In genomic region chr7:6614941-6615737, GRCh38 we compare ENCODE assay signal across 8 cellular contexts. TPM values are rescaled to one million over a fixed set of nuclear protein-coding genes. Genes with fewer than 3 reads are reported as not detected.
DNase-seq lines count a peak whose midpoint lies in the region; ATAC-seq, FAIRE-seq and TF ChIP-seq lines count a peak whose summit lies in the region.

TSS of gene ZNF853 (plus strand) at chr7:6615610. CDS start at chr7:6616175, 565 bp downstream.

- peaks cover 18% of the 10 kb centered on the region for H3K36me3 ChIP-seq in WERI-Rb-1
- H3K36me3 ChIP-seq in fibroblast of lung (ENCODE audit: control insufficient read depth, insufficient read depth, low read length): no peaks in the 10 kb centered on the region
- no peaks in the 10 kb centered on the region for H3K36me3 ChIP-seq in neural cell (ENCODE audit: insufficient read depth, low read length)

- peak; percentile 10 for TF ChIP-seq RAD21 in neural cell (conservative IDR thresholded peaks at IDR 0.05)

- H3K9ac ChIP-seq in fibroblast of lung (ENCODE audit: insufficient read depth, low read length): no peak within 1 kb of the TSS
- H3K9ac ChIP-seq in neural cell (ENCODE audit: low read length): peak within 1 kb of the TSS; percentile 77

- TF ChIP-seq EP300 in neural cell (conservative IDR thresholded peaks at IDR 0.05; ENCODE audit: poor library complexity, severe bottlenecking): no peak

- TF ChIP-seq CTCF in WERI-Rb-1 (IDR thresholded peaks at IDR 0.05; ENCODE audit: low read depth, low read length): no peak
- no peak for TF ChIP-seq CTCF in fibroblast of lung (conservative IDR thresholded peaks at IDR 0.05 in 1 of 2, IDR thresholded peaks at IDR 0.05 in 1 of 2; ENCODE audit: low read depth in 1 of 2, low read length in 2 of 2)
- peak; percentile 61 for TF ChIP-seq CTCF in neural cell (IDR thresholded peaks at IDR 0.05; ENCODE audit: poor library complexity, severe bottlenecking)

- peak within 1 kb of the TSS; percentile 54 for H3K4me2 ChIP-seq in fibroblast of lung (ENCODE audit: extremely low read depth, insufficient read depth, low read length)
- H3K4me2 ChIP-seq in neural cell (ENCODE audit: low read length): peak within 1 kb of the TSS; percentile 76

- H3K79me2 ChIP-seq in fibroblast of lung (ENCODE audit: control insufficient read depth, insufficient read depth, low read length) (no peaks in the 10 kb centered on the region), neural cell (replicated peaks; ENCODE audit: insufficient read depth, low read length) (no peaks in the 10 kb centered on the region)

- H2AFZ ChIP-seq in fibroblast of lung (ENCODE audit: low read length) (no peak within 1 kb of the TSS), neural cell (ENCODE audit: low read depth, low read length) (peak within 1 kb of the TSS; percentile 51)

- H3K4me3 ChIP-seq in GM08714 (ENCODE audit: low read length): peak within 1 kb of the TSS; percentile 10
- peak within 1 kb of the TSS; percentile 88 for H3K4me3 ChIP-seq in WERI-Rb-1 (ENCODE audit: low read depth, low read length)
- H3K4me3 ChIP-seq in fibroblast of lung (replicated peaks in 1 of 4; ENCODE audit: control extremely low read depth in 1 of 4, insufficient read depth in 1 of 4, low read depth in 3 of 4, low read length in 4 of 4): peak within 1 kb of the TSS in 2 of 4 experiments; percentile 32 to 42
- peak within 1 kb of the TSS; percentile 94 for H3K4me3 ChIP-seq in neural cell (ENCODE audit: low read length)

- H3K9me3 ChIP-seq in WERI-Rb-1 (ENCODE audit: severe bottlenecking) (no peaks in the 10 kb centered on the region), fibroblast of lung (ENCODE audit: control insufficient read depth, insufficient read depth, low read depth, low read length) (no peaks in the 10 kb centered on the region), neural cell (ENCODE audit: low read length) (no peaks in the 10 kb centered on the region)

- H3K4me1 ChIP-seq in fibroblast of lung (ENCODE audit: control insufficient read depth, extremely low read depth, insufficient read depth, low read length): no peaks in the 10 kb centered on the region

- DNase-seq in WERI-Rb-1 (peak; percentile 48), fibroblast of lung (ENCODE audit: low read depth in 2 of 2) (peak in 1 of 2 donors; percentile 6), activated gamma-delta T cell (lab: John Stamatoyannopoulos, UW) (no peak), GM19239 (ENCODE audit: insufficient read length, low spot score) (no peak)

- no peaks in the 10 kb centered on the region for H3K9me2 ChIP-seq in neural cell (ENCODE audit: insufficient read depth, low read length)

- H4K20me1 ChIP-seq in fibroblast of lung (ENCODE audit: control insufficient read depth, extremely low read depth, insufficient read depth, low read length) (no peaks in the 10 kb centered on the region), neural cell (ENCODE audit: insufficient read depth) (no peaks in the 10 kb centered on the region)

- no peaks in the 10 kb centered on the region for H3F3A ChIP-seq in neural cell (ENCODE audit: insufficient read depth, low read length, poor library complexity, severe bottlenecking)

- ATAC-seq in HG02973 (IDR thresholded peaks at IDR 0.05; ENCODE audit: unreplicated experiment) (no peak), HG02840 (IDR thresholded peaks at IDR 0.05; ENCODE audit: low FRiP score, unreplicated experiment) (no peak)

- no peak for FAIRE-seq in GM19239 (lab: Jason Lieb, UNC)

- H3K27ac ChIP-seq in WERI-Rb-1 (peak within 1 kb of the TSS; percentile 50), fibroblast of lung (ENCODE audit: insufficient read depth, low read length) (no peak within 1 kb of the TSS), neural cell (ENCODE audit: low read length) (no peak within 1 kb of the TSS)

- no peaks in the 10 kb centered on the region for H3K27me3 ChIP-seq in WERI-Rb-1 (ENCODE audit: insufficient read depth, low read depth, severe bottlenecking)
- H3K27me3 ChIP-seq in fibroblast of lung (ENCODE audit: control insufficient read depth, insufficient read depth, low read length): peaks cover 23% of the 10 kb centered on the region
- H3K27me3 ChIP-seq in neural cell (ENCODE audit: insufficient read depth, low read depth, low read length): no peaks in the 10 kb centered on the region

TF ChIP-seq in neural cell, 6 proteins besides CTCF, POLR2A, EP300 and RAD21:
- TF ChIP-seq POLR2AphosphoS5 (IDR thresholded peaks at IDR 0.05) (peak; percentile 4), MXI1 (conservative IDR thresholded peaks at IDR 0.05; ENCODE audit: poor library complexity, severe bottlenecking) (no peak), SMC3 (conservative IDR thresholded peaks at IDR 0.05; ENCODE audit: poor library complexity) (peak; percentile 17)

RNA-seq across cellular contexts. Expression of gene ZNF853, which starts in this region (rescaled TPM):
- 0.66 and 4.4 TPM in 2 replicates for total RNA-seq in fibroblast of lung
- polyA plus RNA-seq in fibroblast of lung: 0.05 and 0.43 TPM in 2 replicates
- polyA plus RNA-seq in fibroblast of lung (2012): 0.10 and 0.53 TPM in 2 replicates
- polyA minus RNA-seq in fibroblast of lung (ENCODE audit: low replicate concordance): 1.3 TPM in 1 of 2 replicates, not detected in the other
- polyA plus RNA-seq in neural cell: 8.7 and 12.9 TPM in 2 replicates
- 23.0 and 26.8 TPM in 2 replicates for polyA minus RNA-seq in neural cell
